ENCODE assay signal across 8 cellular contexts in genomic region chr11:44564653-44565007, GRCh38. TPM values are rescaled to one million over a fixed set of nuclear protein-coding genes. Genes with fewer than 3 reads are reported as not detected.
DNase-seq lines count a peak whose midpoint lies in the region; ATAC-seq and TF ChIP-seq lines count a peak whose summit lies in the region.

No MANE protein-coding gene starts in this region.

- 0 out of 2 replicates have a peak, but pooled peaks cover 2% of the 10 kb centered on the region for H3K9me2 ChIP-seq in HCT116 (ENCODE audit: insufficient read depth)

- no peaks in the 10 kb centered on the region for H3K79me2 ChIP-seq in HCT116 (ENCODE audit: insufficient read depth, low read length)

- H2BK12ac ChIP-seq in mesenchymal stem cell (ENCODE audit: low read length in 2 of 2): peak overlapping the region; percentile 60 to 97

- H3K9me3 Mint-ChIP-seq in type B pancreatic cell: no peaks in the 10 kb centered on the region

- H3K4me2 ChIP-seq in BLaER1 (peak overlapping the region; percentile 81), HCT116 (ENCODE audit: low read length) (peak overlapping the region; percentile 83), mesenchymal stem cell (ENCODE audit: low read length, poor library complexity, severe bottlenecking) (peak overlapping the region; percentile 78)

- DNase-seq in HCT116 (ENCODE audit: low read depth, low spot score): no peak
- DNase-seq in OCI-M1 (lab: John Stamatoyannopoulos, UW): peak; percentile 76
- peak; percentile 86 for DNase-seq in dermis blood vessel endothelial cell
- peak; percentile 87 for DNase-seq in mesenchymal stem cell
- no peak for DNase-seq in type B pancreatic cell (ENCODE audit: extremely low spot score, unreplicated experiment)
- no peak for DNase-seq in activated gamma-delta T cell treated with Interleukin-2 at 50 U/mL for 16 hours
- no peak for DNase-seq in effector CD4-positive, alpha-beta T cell

- peak overlapping the region; percentile 92 for H2AK5ac ChIP-seq in mesenchymal stem cell (ENCODE audit: low read length, severe bottlenecking)

- 38% methylated on average over 8 of the region's 8 CpGs for WGBS in mesenchymal stem cell

- peak overlapping the region; percentile 92 for H2BK5ac ChIP-seq in mesenchymal stem cell (ENCODE audit: low read depth, low read length, poor library complexity, severe bottlenecking)

- H3K27me3 Mint-ChIP-seq in type B pancreatic cell: peaks cover 6% of the 10 kb centered on the region

- peak overlapping the region in 1 of 2 experiments; percentile 36 for H3K23ac ChIP-seq in mesenchymal stem cell (ENCODE audit: low read length in 2 of 2)

- BruUV-seq in HCT116 (replicated peaks; lab: Mats Ljungman, UMichigan): no TSS peak

- peak; percentile 16 for ATAC-seq in HCT116

- no peak for TF ChIP-seq CTCF in HCT116 (IDR thresholded peaks at IDR 0.05 in 2 of 3, conservative IDR thresholded peaks at IDR 0.05 in 1 of 3; ENCODE audit: borderline replicate concordance in 1 of 3, insufficient read depth in 1 of 3, low read depth in 2 of 3, low read length in 2 of 3)
- TF ChIP-seq CTCF in type B pancreatic cell (conservative IDR thresholded peaks at IDR 0.05): no peak

- H2AFZ ChIP-seq in HCT116 (ENCODE audit: low read depth, low read length, poor library complexity, severe bottlenecking): no peak overlapping the region
- H2AFZ ChIP-seq in mesenchymal stem cell (ENCODE audit: low read depth, low read length): peak overlapping the region; percentile 6

- peaks cover 29% of the 10 kb centered on the region for H3K4me1 Mint-ChIP-seq in type B pancreatic cell (ENCODE audit: unreplicated experiment)

- H3K36me3 ChIP-seq in BLaER1 (no peaks in the 10 kb centered on the region), HCT116 (ENCODE audit: control insufficient read depth in 1 of 2, insufficient read depth in 2 of 2, low read length in 2 of 2) (no peaks in the 10 kb centered on the region), mesenchymal stem cell (ENCODE audit: control insufficient read depth in 1 of 2, insufficient read depth in 2 of 2, low read depth in 1 of 2, low read length in 2 of 2) (no peaks in the 10 kb centered on the region)

- peak overlapping the region; percentile 80 for H3K4me3 Mint-ChIP-seq in type B pancreatic cell

- H3K9ac ChIP-seq in BLaER1 (peak overlapping the region; percentile 60; the same call in 1 of the 2 replicates), HCT116 (ENCODE audit: low read length) (peak overlapping the region; percentile 55), mesenchymal stem cell (ENCODE audit: low read length) (peak overlapping the region; percentile 94)

- POLR2A ChIA-PET in HCT116 (lab: Charles Lee): interaction anchor here (0.9 kb wide), 1 partner anchor 460 kb away, joined by 3 read pairs; no protein-coding TSS in a partner anchor

- H2BK15ac ChIP-seq in mesenchymal stem cell (ENCODE audit: low read depth, poor library complexity, severe bottlenecking): peak overlapping the region; percentile 93

- intact Hi-C loops in HCT116 (cut with micrococcal nuclease): no loop called here

- peak overlapping the region; percentile 73 for H3K27ac ChIP-seq in BLaER1
- H3K27ac ChIP-seq in HCT116 (ENCODE audit: low read depth, low read length): peak overlapping the region; percentile 83
- H3K27ac ChIP-seq in mesenchymal stem cell (ENCODE audit: low read length, poor library complexity, severe bottlenecking): peak overlapping the region; percentile 97

- no peaks in the 10 kb centered on the region for H3K27me3 ChIP-seq in BLaER1
- no peaks in the 10 kb centered on the region for H3K27me3 ChIP-seq in HCT116 (ENCODE audit: insufficient read depth, low read length)
- H3K27me3 ChIP-seq in mesenchymal stem cell (ENCODE audit: control insufficient read depth in 1 of 2, insufficient read depth in 1 of 2, low read length in 2 of 2): no peaks in the 10 kb centered on the region

- RAD21 ChIA-PET in HCT116 (lab: Charles Lee; ENCODE audit: low non-redundant PET in 1 of 2, low total read pairs in 2 of 2, uncharacterized antibody in 2 of 2, unreplicated experiment in 2 of 2): interaction anchor here in 1 of 2 experiments (0.7 to 1.5 kb wide), 2 partner anchors 52 to 622 kb away, joined by 3 to 5 read pairs; partner anchors contain the start of gene C11orf96

- H4K20me1 ChIP-seq in BLaER1 (no peaks in the 10 kb centered on the region), HCT116 (ENCODE audit: insufficient read depth) (no peaks in the 10 kb centered on the region)

- H3K79me1 ChIP-seq in mesenchymal stem cell (replicated peaks; ENCODE audit: low read length, poor library complexity, severe bottlenecking): no peaks in the 10 kb centered on the region

- CTCF ChIA-PET in HCT116 (lab: Charles Lee): interaction anchor here (0.7 to 2.6 kb wide), 10 partner anchors 8 to 546 kb away, joined by 3 to 25 read pairs (median 3); no protein-coding TSS in a partner anchor

- no peak for TF ChIP-seq RAD21 in HCT116 (IDR thresholded peaks at IDR 0.05; ENCODE audit: low read depth)

- H3K4ac ChIP-seq in mesenchymal stem cell (ENCODE audit: low read depth in 1 of 2, low read length in 2 of 2): peak overlapping the region; percentile 55 to 89

- peak overlapping the region; percentile 95 for H4K91ac ChIP-seq in mesenchymal stem cell (ENCODE audit: low read length)

- H4K8ac ChIP-seq in mesenchymal stem cell (ENCODE audit: low read length): peak overlapping the region; percentile 95

- no peaks in the 10 kb centered on the region for H3K9me3 ChIP-seq in BLaER1
- H3K9me3 ChIP-seq in HCT116 (ENCODE audit: control insufficient read depth in 1 of 2, insufficient read depth in 1 of 2, low read depth in 1 of 2, low read length in 2 of 2): no peaks in the 10 kb centered on the region
- no peaks in the 10 kb centered on the region for H3K9me3 ChIP-seq in mesenchymal stem cell (ENCODE audit: control insufficient read depth, low read length)

- H3K18ac ChIP-seq in mesenchymal stem cell (ENCODE audit: low read depth in 1 of 2, low read length in 2 of 2): peak overlapping the region; percentile 70 to 78

- peak overlapping the region; percentile 95 for H3K27ac Mint-ChIP-seq in type B pancreatic cell

- H2BK120ac ChIP-seq in mesenchymal stem cell (ENCODE audit: low read depth, low read length): peak overlapping the region; percentile 29

- H3K36me3 Mint-ChIP-seq in type B pancreatic cell: no peaks in the 10 kb centered on the region

- no peak for TF ChIP-seq POLR2A in HCT116 (IDR thresholded peaks at IDR 0.05; ENCODE audit: borderline replicate concordance, extremely low read depth, insufficient read depth, insufficient read length)

- peaks cover 74% of the 10 kb centered on the region for H3K4me1 ChIP-seq in BLaER1
- H3K4me1 ChIP-seq in HCT116 (ENCODE audit: control insufficient read depth in 1 of 2, insufficient read depth in 2 of 2, low read length in 2 of 2): peaks cover 21 to 44% of the 10 kb centered on the region in 2 experiments
- H3K4me1 ChIP-seq in mesenchymal stem cell (ENCODE audit: control insufficient read depth, insufficient read depth, low read depth, low read length): peaks cover 54% of the 10 kb centered on the region

- peak overlapping the region; percentile 61 for H3K4me3 ChIP-seq in BLaER1
- peak overlapping the region; percentile 48 to 58 for H3K4me3 ChIP-seq in HCT116 (replicated peaks in 1 of 2; ENCODE audit: low read depth in 1 of 2, low read length in 2 of 2)
- H3K4me3 ChIP-seq in mesenchymal stem cell (ENCODE audit: insufficient read depth in 1 of 2, low read depth in 1 of 2, low read length in 2 of 2): peak overlapping the region in 1 of 2 experiments; percentile 74

- peak overlapping the region in 1 of 2 experiments; percentile 74 for H3K14ac ChIP-seq in mesenchymal stem cell (ENCODE audit: low read length in 2 of 2)

TF ChIP-seq in HCT116, 20 proteins besides CTCF, POLR2A, EP300 and RAD21 (continues in another document):
- TF ChIP-seq ZBTB33 (IDR thresholded peaks at IDR 0.05; ENCODE audit: extremely low read depth, insufficient replicate concordance, low read length): no peak
- TF ChIP-seq SIN3A (IDR thresholded peaks at IDR 0.05; ENCODE audit: low read depth): no peak
- TF ChIP-seq SRF (IDR thresholded peaks at IDR 0.05; ENCODE audit: low read depth): no peak
- TF ChIP-seq ATF3 (IDR thresholded peaks at IDR 0.05): no peak
- no peak for TF ChIP-seq YY1 (IDR thresholded peaks at IDR 0.05; ENCODE audit: extremely low read depth, insufficient replicate concordance, low read depth, low read length)
- TF ChIP-seq FOSL1 (IDR thresholded peaks at IDR 0.05; ENCODE audit: low read depth): no peak
- TF ChIP-seq EZH2phosphoT487 (IDR thresholded peaks at IDR 0.05; ENCODE audit: borderline replicate concordance): no peak
- no peak for TF ChIP-seq CEBPB (IDR thresholded peaks at IDR 0.05; ENCODE audit: low read depth)
- no peak for TF ChIP-seq SP1 (IDR thresholded peaks at IDR 0.05; ENCODE audit: low read depth)

RNA-seq across cellular contexts. Expression of gene CD82, which starts 0.8 kb away (rescaled TPM):
- total RNA-seq in HCT116 (2021; ENCODE audit: unreplicated experiment) (16.7 TPM), dermis blood vessel endothelial cell (8.5 and 14.1 TPM in 2 replicates), type B pancreatic cell (ENCODE audit: low replicate concordance) (80.3 and 82.1 TPM in 2 replicates)
- polyA plus RNA-seq in HCT116 (2012): 11.0 and 13.3 TPM in 2 replicates
- polyA plus RNA-seq in mesenchymal stem cell (2013, experiment 1 of 2): 196 TPM
- 194 TPM for polyA plus RNA-seq in mesenchymal stem cell (2013, experiment 2 of 2)

Comparison
In these comparisons a context has a peak if more than half of its experiments do, and no peak if none do; other contexts are left out.
1. DNase-seq: peak in OCI-M1 (single experiment), dermis blood vessel endothelial cell (single experiment) and mesenchymal stem cell (single experiment); none in HCT116 (single experiment), type B pancreatic cell (single experiment), activated gamma-delta T cell treated with Interleukin-2 at 50 U/mL for 16 hours (single experiment) and effector CD4-positive, alpha-beta T cell (single experiment).
2. Peak in every context shown above with its lines, with median percentiles within 50 percentile points of each other: H3K27ac ChIP-seq, H3K4me2 ChIP-seq and H3K9ac ChIP-seq.